1 cellular context compared by ENCODE assay signal in genomic region chr17:1312261-1312870, GRCh38.
TF ChIP-seq lines count a peak whose summit lies in the region.

No MANE protein-coding gene starts in this region.

TF ChIP-seq in SK-N-SH treated with all-trans-retinoic acid at 6 μM for 48 hours, 23 proteins besides CTCF, POLR2A, EP300 and RAD21 (continued from another document):
- no peak for TF ChIP-seq POU6F1 (CRISPR knock-in tag; IDR thresholded peaks at IDR 0.05; ENCODE audit: borderline replicate concordance, low read depth)
- TF ChIP-seq ARNTL (CRISPR knock-in tag; IDR thresholded peaks at IDR 0.05; ENCODE audit: borderline replicate concordance, low read depth), result no peak
- no peak for TF ChIP-seq CSRNP3 (CRISPR knock-in tag; IDR thresholded peaks at IDR 0.05)
TF ChIP-seq in SK-N-SH treated with all-trans-retinoic acid at 6 μM for 48 hours: peak in this region for 0.
